Comparison of ENCODE assay signal across 30 cellular contexts in the genomic region with DNA sequence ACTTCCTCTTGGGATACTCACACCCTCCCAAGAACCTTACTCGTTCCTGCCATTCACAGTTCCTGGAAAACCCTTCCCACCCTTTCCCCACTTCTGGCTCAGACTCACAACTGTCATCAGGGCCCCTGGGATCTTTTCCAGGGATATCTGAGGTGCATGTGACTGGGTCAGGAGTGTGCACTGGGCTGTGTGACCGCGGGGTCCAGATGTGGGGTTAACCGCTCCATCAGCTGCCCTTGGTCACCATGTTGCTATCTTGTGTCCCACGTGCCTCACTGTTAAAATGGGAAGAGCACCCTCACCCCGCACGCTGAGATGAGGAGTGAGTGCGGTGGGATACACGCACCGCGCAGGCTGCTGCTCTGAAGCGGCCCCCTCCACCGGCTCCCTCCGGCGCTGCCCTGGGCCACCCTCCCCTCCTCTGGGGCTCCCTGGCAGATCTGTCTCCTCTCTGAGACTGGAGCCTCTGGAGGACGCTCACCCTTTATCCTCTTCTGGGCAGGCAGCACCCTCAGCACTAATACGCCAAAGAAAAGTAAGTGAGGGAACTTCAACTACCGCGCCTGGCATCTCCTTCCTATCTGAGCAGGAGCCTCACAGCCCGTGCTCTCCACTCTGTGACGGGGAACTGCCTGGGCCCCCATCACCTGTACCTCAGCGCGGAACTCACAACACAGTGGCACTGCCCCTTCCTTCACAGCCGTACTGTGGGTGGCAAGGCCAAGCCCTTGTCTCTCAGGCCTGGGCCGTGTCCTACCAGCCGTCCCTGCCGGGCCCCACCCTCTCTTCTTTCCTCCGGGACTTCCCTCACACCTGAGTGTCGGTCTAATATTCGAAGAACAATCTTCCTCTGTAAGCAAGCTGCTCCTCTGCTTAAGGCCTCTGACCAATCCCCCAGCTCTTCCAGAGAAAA. TPM values are rescaled to one million over a fixed set of nuclear protein-coding genes. Genes with fewer than 3 reads are reported as not detected.
DNase-seq lines count a peak whose midpoint lies in the region; TF ChIP-seq lines count a peak whose summit lies in the region.
"Had no signal": no experiment of that assay in that cellular context is flagged by ENCODE, and none has a peak within 500 bp of the region (broad histone marks: within the 10 kb centered on the region; RNA-seq: fewer than 3 reads in every experiment).

No MANE protein-coding gene starts in this region.

- peak overlapping the region; percentile 25 for H2AK5ac ChIP-seq in trophoblast cell (ENCODE audit: low read length)

- no peak overlapping the region for H2BK12ac ChIP-seq in trophoblast cell (ENCODE audit: low read length)

- no peaks in the 10 kb centered on the region for H3K79me1 ChIP-seq in trophoblast cell (ENCODE audit: low read length)

- no CpG with 5 or more reads among the region's 30 CpGs for WGBS in trophoblast cell (ENCODE audit: extremely low coverage, insufficient coverage, insufficient read length)

- H3K23ac ChIP-seq in trophoblast cell (ENCODE audit: low read length): no peak overlapping the region

- H2BK120ac ChIP-seq in trophoblast cell (ENCODE audit: insufficient read depth, low read length, poor library complexity): no peak overlapping the region

- H3K9ac ChIP-seq in colonic mucosa (ENCODE audit: low read depth in 2 of 2, low read length in 2 of 2) (no peak overlapping the region), trophoblast cell (ENCODE audit: low read length) (no peak overlapping the region)

- no peaks in the 10 kb centered on the region for H3K4me1 ChIP-seq in colonic mucosa
- H3K4me1 ChIP-seq in left ventricle myocardium inferior: peaks cover 52% of the 10 kb centered on the region
- peaks cover 0 to 3% of the 10 kb centered on the region in 2 experiments for H3K4me1 ChIP-seq in trophoblast cell (ENCODE audit: control insufficient read depth in 1 of 2, insufficient read depth in 2 of 2, low read length in 2 of 2)
- H3K4me1 ChIP-seq: foreskin keratinocyte, sigmoid colon, uterus had no signal

- no peak overlapping the region for H3K4me2 ChIP-seq in trophoblast cell (ENCODE audit: low read length)

- no peaks in the 10 kb centered on the region for H3K79me2 ChIP-seq in trophoblast cell (ENCODE audit: control insufficient read depth, insufficient read depth, low read length, poor library complexity)

- H3K18ac ChIP-seq in trophoblast cell (ENCODE audit: low read length): no peak overlapping the region

- H3K14ac ChIP-seq in trophoblast cell (ENCODE audit: low read length): no peak overlapping the region

- H4K8ac ChIP-seq in trophoblast cell (ENCODE audit: low read depth, low read length): no peak overlapping the region

- H3K27ac ChIP-seq in colonic mucosa: no peak overlapping the region
- peak overlapping the region; percentile 79 for H3K27ac ChIP-seq in left ventricle myocardium inferior (replicated peaks)
- no peak overlapping the region for H3K27ac ChIP-seq in trophoblast cell (ENCODE audit: low read depth, low read length)
- H3K27ac ChIP-seq: esophagus squamous epithelium, foreskin keratinocyte, sigmoid colon, uterus had no signal

- no peak overlapping the region for H2AFZ ChIP-seq in trophoblast cell (ENCODE audit: insufficient read depth, low read length, poor library complexity)

- H2BK5ac ChIP-seq in trophoblast cell (ENCODE audit: low read depth, low read length, poor library complexity): no peak overlapping the region

- intact Hi-C loops in colonic mucosa (cut with DNase I) (no loop called here), left ventricle myocardium inferior (cut with micrococcal nuclease) (no loop called here)

- H3K4ac ChIP-seq in trophoblast cell (ENCODE audit: low read depth, low read length): no peak overlapping the region

- no peak for TF ChIP-seq CTCF in colonic mucosa (IDR thresholded peaks at IDR 0.05)
- TF ChIP-seq CTCF in left ventricle myocardium inferior (IDR thresholded peaks at IDR 0.05; ENCODE audit: borderline replicate concordance): no peak

- peak; percentile 3 for DNase-seq in H4 (ENCODE audit: low spot score)
- peak; percentile 14 for DNase-seq in colonic mucosa
- no peak for DNase-seq in left ventricle myocardium inferior
- DNase-seq in trophoblast cell: no peak
- no peak for DNase-seq in pons (ENCODE audit: low spot score)
- DNase-seq in NCI-H82 treated with DMSO at 0.1 percent for 48 hours (lab: John Stamatoyannopoulos, UW; ENCODE audit: unreplicated experiment): no peak
- no peak for DNase-seq in LoVo (ENCODE audit: low spot score)
- no peak for DNase-seq in SIG-M5 (lab: John Stamatoyannopoulos, UW)
- DNase-seq: activated CD4-positive, alpha-beta T cell treated with anti-CD3 and anti-CD28 coated beads, Interleukin-2, amount 50 U/mL, for 4 hours; activated CD8-positive, alpha-beta memory T cell treated with anti-CD3 and anti-CD28 coated beads, Interleukin-2, amount 10 ng/mL, durations not matched to agents 7 days and 5 days; activated gamma-delta T cell; activated naive CD8-positive, alpha-beta T cell treated with anti-CD3 and anti-CD28 coated beads, Interleukin-2, amount 10 ng/mL, durations not matched to agents 7 days and 5 days; activated T-cell treated with anti-CD3 and anti-CD28 coated beads, Interleukin-2, amount 50 U/mL, for 4 hours; AML-193; CD4-positive, CD25-positive, alpha-beta regulatory T cell; dermis blood vessel endothelial cell; esophagus squamous epithelium; foreskin keratinocyte; hippocampal formation; Karpas-422; mesenchymal stem cell; NCI-H1417; NCI-H2029; NCI-H510A treated with DMSO at 0.1 percent for 48 hours; sigmoid colon; stimulated activated CD4-positive, alpha-beta T cell treated with anti-CD3 and anti-CD28 coated beads, Interleukin-4, amount 100 ng/mL, for 24 hours; T-helper 17 cell; uterus had no signal

- H3K36me3 ChIP-seq in colonic mucosa: no peaks in the 10 kb centered on the region
- no peaks in the 10 kb centered on the region for H3K36me3 ChIP-seq in left ventricle myocardium inferior
- H3K36me3 ChIP-seq in trophoblast cell (ENCODE audit: control insufficient read depth in 1 of 2, insufficient read depth in 2 of 2, low read length in 2 of 2): no peaks in the 10 kb centered on the region
- H3K36me3 ChIP-seq: esophagus squamous epithelium, HAP-1, sigmoid colon, uterus had no signal

- H3K9me3 ChIP-seq in colonic mucosa (no peaks in the 10 kb centered on the region), left ventricle myocardium inferior (replicated peaks) (no peaks in the 10 kb centered on the region), trophoblast cell (ENCODE audit: insufficient read depth, low read depth, low read length) (peaks cover 1% of the 10 kb centered on the region)
- H3K9me3 ChIP-seq: esophagus squamous epithelium, HAP-1, sigmoid colon, uterus had no signal

- H3K4me3 ChIP-seq in colonic mucosa (no peak overlapping the region), left ventricle myocardium inferior (no peak overlapping the region), trophoblast cell (ENCODE audit: low read depth, low read length) (no peak overlapping the region)
- H3K4me3 ChIP-seq: esophagus squamous epithelium, HAP-1, sigmoid colon, uterus had no signal

- H4K12ac ChIP-seq in trophoblast cell (ENCODE audit: low read depth, low read length): peak overlapping the region; percentile 6

- no peaks in the 10 kb centered on the region for H3K27me3 ChIP-seq in colonic mucosa
- H3K27me3 ChIP-seq in left ventricle myocardium inferior (ENCODE audit: low read depth): no peaks in the 10 kb centered on the region
- no peaks in the 10 kb centered on the region for H3K27me3 ChIP-seq in trophoblast cell (ENCODE audit: insufficient read depth, low read length)
- H3K27me3 ChIP-seq: esophagus squamous epithelium, foreskin keratinocyte, sigmoid colon, uterus had no signal

- no peak overlapping the region for H4K91ac ChIP-seq in trophoblast cell (ENCODE audit: low read depth, low read length)

RNA-seq across cellular contexts. Expression of a gene that starts 15.6 kb away (rescaled TPM):
- 0.21 and 0.81 TPM in 2 replicates for total RNA-seq in H4 (2014; rRNA removed; shearing (Covaris generic))
- total RNA-seq in colonic mucosa (10 to 100 TPM; 36.8 to 49.2 TPM), left ventricle myocardium inferior (77.1 TPM)
- 21.2 and 22.2 TPM in 2 replicates for polyA plus RNA-seq in trophoblast cell (2013)
- total RNA-seq: A673; activated CD8-positive, alpha-beta memory T cell treated with anti-CD3 and anti-CD28 coated beads, Interleukin-2, amount 10 ng/mL, durations not matched to agents 7 days and 5 days; activated naive CD8-positive, alpha-beta T cell treated with anti-CD3 and anti-CD28 coated beads, Interleukin-2, amount 10 ng/mL, durations not matched to agents 7 days and 5 days; T-helper 17 cell had no signal

Comparison
In these comparisons a context has a peak if more than half of its experiments do, and no peak if none do; other contexts are left out.
1. DNase-seq: peak in H4 (single experiment) and colonic mucosa (single experiment); none in left ventricle myocardium inferior (single experiment), trophoblast cell (0 of 2), pons (single experiment), NCI-H82 treated with DMSO at 0.1 percent for 48 hours (single experiment), LoVo (single experiment) and SIG-M5 (single experiment).
2. RNA of a gene that starts 15.6 kb away (total RNA-seq): 77.1 TPM in left ventricle myocardium inferior (single experiment) and 36.8 to 49.2 TPM in colonic mucosa; 0.21 to 0.81 TPM in H4; every median in the first group is over 10 times any median in the second.